ENCODE assay signal across 1 cellular context in the genomic region with DNA sequence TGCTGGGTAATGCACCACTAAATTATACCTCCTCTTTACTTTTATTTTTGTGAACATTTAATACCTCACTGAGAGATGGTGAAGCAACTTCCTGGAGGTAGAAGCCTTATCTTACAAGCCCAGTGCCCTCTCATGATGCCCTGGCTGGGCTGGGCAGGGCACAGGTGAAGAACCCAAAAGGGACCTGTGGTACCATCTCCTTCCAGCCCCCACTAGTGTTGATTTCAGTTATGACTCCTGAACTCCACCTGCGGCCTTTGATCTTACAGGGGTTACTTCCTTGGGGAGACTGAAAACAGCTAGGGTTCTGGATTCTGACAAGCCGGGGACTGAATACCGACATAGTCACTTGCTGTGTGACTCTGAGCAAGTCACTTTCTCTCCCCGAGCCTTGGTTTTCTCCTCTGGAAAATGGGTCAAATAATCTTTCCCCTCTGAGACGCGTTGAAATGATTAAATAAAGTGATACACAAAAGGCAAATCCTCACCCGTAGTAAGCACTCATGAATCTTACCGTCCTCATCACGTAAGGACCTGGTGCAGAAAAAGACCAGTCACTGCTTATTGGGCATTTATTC.
TF ChIP-seq lines count a peak whose summit lies in the region.

No MANE protein-coding gene starts in this region.

TF ChIP-seq in HepG2, 621 proteins besides CTCF, POLR2A, EP300 and RAD21 (continued from another document and continues in another):
- TF ChIP-seq, protein P1, sequence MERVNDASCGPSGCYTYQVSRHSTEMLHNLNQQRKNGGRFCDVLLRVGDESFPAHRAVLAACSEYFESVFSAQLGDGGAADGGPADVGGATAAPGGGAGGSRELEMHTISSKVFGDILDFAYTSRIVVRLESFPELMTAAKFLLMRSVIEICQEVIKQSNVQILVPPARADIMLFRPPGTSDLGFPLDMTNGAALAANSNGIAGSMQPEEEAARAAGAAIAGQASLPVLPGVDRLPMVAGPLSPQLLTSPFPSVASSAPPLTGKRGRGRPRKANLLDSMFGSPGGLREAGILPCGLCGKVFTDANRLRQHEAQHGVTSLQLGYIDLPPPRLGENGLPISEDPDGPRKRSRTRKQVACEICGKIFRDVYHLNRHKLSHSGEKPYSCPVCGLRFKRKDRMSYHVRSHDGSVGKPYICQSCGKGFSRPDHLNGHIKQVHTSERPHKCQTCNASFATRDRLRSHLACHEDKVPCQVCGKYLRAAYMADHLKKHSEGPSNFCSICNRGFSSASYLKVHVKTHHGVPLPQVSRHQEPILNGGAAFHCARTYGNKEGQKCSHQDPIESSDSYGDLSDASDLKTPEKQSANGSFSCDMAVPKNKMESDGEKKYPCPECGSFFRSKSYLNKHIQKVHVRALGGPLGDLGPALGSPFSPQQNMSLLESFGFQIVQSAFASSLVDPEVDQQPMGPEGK (CRISPR knock-in tag; IDR thresholded peaks at IDR 0.05) = peak; percentile 52
- TF ChIP-seq, protein P2, sequence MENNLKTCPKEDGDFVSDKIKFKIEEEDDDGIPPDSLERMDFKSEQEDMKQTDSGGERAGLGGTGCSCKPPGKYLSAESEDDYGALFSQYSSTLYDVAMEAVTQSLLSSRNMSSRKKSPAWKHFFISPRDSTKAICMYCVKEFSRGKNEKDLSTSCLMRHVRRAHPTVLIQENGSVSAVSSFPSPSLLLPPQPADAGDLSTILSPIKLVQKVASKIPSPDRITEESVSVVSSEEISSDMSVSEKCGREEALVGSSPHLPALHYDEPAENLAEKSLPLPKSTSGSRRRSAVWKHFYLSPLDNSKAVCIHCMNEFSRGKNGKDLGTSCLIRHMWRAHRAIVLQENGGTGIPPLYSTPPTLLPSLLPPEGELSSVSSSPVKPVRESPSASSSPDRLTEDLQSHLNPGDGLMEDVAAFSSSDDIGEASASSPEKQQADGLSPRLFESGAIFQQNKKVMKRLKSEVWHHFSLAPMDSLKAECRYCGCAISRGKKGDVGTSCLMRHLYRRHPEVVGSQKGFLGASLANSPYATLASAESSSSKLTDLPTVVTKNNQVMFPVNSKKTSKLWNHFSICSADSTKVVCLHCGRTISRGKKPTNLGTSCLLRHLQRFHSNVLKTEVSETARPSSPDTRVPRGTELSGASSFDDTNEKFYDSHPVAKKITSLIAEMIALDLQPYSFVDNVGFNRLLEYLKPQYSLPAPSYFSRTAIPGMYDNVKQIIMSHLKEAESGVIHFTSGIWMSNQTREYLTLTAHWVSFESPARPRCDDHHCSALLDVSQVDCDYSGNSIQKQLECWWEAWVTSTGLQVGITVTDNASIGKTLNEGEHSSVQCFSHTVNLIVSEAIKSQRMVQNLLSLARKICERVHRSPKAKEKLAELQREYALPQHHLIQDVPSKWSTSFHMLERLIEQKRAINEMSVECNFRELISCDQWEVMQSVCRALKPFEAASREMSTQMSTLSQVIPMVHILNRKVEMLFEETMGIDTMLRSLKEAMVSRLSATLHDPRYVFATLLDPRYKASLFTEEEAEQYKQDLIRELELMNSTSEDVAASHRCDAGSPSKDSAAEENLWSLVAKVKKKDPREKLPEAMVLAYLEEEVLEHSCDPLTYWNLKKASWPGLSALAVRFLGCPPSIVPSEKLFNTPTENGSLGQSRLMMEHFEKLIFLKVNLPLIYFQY (CRISPR knock-in tag; IDR thresholded peaks at IDR 0.05; ENCODE audit: borderline replicate concordance) = peak; percentile 42; the same call in 1 of the 2 replicates
- TF ChIP-seq, protein P3, sequence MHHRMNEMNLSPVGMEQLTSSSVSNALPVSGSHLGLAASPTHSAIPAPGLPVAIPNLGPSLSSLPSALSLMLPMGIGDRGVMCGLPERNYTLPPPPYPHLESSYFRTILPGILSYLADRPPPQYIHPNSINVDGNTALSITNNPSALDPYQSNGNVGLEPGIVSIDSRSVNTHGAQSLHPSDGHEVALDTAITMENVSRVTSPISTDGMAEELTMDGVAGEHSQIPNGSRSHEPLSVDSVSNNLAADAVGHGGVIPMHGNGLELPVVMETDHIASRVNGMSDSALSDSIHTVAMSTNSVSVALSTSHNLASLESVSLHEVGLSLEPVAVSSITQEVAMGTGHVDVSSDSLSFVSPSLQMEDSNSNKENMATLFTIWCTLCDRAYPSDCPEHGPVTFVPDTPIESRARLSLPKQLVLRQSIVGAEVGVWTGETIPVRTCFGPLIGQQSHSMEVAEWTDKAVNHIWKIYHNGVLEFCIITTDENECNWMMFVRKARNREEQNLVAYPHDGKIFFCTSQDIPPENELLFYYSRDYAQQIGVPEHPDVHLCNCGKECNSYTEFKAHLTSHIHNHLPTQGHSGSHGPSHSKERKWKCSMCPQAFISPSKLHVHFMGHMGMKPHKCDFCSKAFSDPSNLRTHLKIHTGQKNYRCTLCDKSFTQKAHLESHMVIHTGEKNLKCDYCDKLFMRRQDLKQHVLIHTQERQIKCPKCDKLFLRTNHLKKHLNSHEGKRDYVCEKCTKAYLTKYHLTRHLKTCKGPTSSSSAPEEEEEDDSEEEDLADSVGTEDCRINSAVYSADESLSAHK (CRISPR knock-in tag; IDR thresholded peaks at IDR 0.05; ENCODE audit: borderline replicate concordance) = peak; percentile 96
- TF ChIP-seq ZC3H4 (CRISPR knock-in tag; IDR thresholded peaks at IDR 0.05; ENCODE audit: borderline replicate concordance) (no peak), RCOR2 (CRISPR knock-in tag; IDR thresholded peaks at IDR 0.05) (no peak), HNF4G (IDR thresholded peaks at IDR 0.05; ENCODE audit: borderline replicate concordance, low read depth, low read length) (peak; percentile 74), HNF4G (CRISPR knock-in tag; IDR thresholded peaks at IDR 0.05; ENCODE audit: borderline replicate concordance, low read depth) (no peak), ZNF720 (CRISPR knock-in tag; IDR thresholded peaks at IDR 0.05) (0 out of 2 replicates have a peak, but pooled peaks have one; percentile 43), HMG20B (CRISPR knock-in tag; conservative IDR thresholded peaks at IDR 0.05) (0 out of 2 replicates have a peak, but pooled peaks have one; percentile 22), ZFP41 (CRISPR knock-in tag; IDR thresholded peaks at IDR 0.05; ENCODE audit: borderline replicate concordance) (no peak), ZNF225 (CRISPR knock-in tag; IDR thresholded peaks at IDR 0.05) (no peak), PITX1 (CRISPR knock-in tag; IDR thresholded peaks at IDR 0.05) (no peak), ZNF441 (CRISPR knock-in tag; IDR thresholded peaks at IDR 0.05; ENCODE audit: borderline replicate concordance) (0 out of 2 replicates have a peak, but pooled peaks have one; percentile 25), HNF4A (CRISPR knock-in tag; IDR thresholded peaks at IDR 0.05) (peak; percentile 47; the same call in 1 of the 2 replicates), KAT7 (CRISPR knock-in tag; IDR thresholded peaks at IDR 0.05; ENCODE audit: borderline replicate concordance) (no peak), FOXC1 (CRISPR knock-in tag; IDR thresholded peaks at IDR 0.05; ENCODE audit: borderline replicate concordance) (no peak), PRPF4 (IDR thresholded peaks at IDR 0.05; ENCODE audit: low read depth, low read length, poor library complexity, severe bottlenecking) (peak; percentile 7), XRCC5 (optimal IDR thresholded peaks at IDR 0.05; ENCODE audit: low read length) (peak; percentile 53), ETV5 (CRISPR knock-in tag; IDR thresholded peaks at IDR 0.05; ENCODE audit: borderline replicate concordance) (no peak), ZNF296 (CRISPR knock-in tag; conservative IDR thresholded peaks at IDR 0.05) (no peak), ZNF839 (CRISPR knock-in tag; IDR thresholded peaks at IDR 0.05; ENCODE audit: borderline replicate concordance) (no peak), NR2F1 (CRISPR knock-in tag; IDR thresholded peaks at IDR 0.05) (peak in 1 of 2 experiments; percentile 36; a peak in 1 of 4 replicates), ZNF644 (CRISPR knock-in tag; IDR thresholded peaks at IDR 0.05; ENCODE audit: low read depth) (0 out of 2 replicates have a peak, but pooled peaks have one; percentile 13), REPIN1 (CRISPR knock-in tag; IDR thresholded peaks at IDR 0.05; ENCODE audit: borderline replicate concordance, low read depth) (no peak), TCF7L2 (IDR thresholded peaks at IDR 0.05; ENCODE audit: low read depth, low read length) (no peak), KLF16 (CRISPR knock-in tag; IDR thresholded peaks at IDR 0.05) (0 out of 4 replicates have a peak, but pooled peaks of 1 of the 2 experiments have one; percentile 31), FOSL1 (CRISPR knock-in tag; IDR thresholded peaks at IDR 0.05; ENCODE audit: borderline replicate concordance) (no peak)
- TF ChIP-seq, protein P4, sequence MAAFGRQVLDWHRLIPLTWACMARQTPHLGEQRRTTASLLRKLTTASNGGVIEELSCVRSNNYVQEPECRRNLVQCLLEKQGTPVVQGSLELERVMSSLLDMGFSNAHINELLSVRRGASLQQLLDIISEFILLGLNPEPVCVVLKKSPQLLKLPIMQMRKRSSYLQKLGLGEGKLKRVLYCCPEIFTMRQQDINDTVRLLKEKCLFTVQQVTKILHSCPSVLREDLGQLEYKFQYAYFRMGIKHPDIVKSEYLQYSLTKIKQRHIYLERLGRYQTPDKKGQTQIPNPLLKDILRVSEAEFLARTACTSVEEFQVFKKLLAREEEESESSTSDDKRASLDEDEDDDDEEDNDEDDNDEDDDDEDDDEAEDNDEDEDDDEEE (CRISPR knock-in tag; IDR thresholded peaks at IDR 0.05) = no peak
- TF ChIP-seq, protein P5, sequence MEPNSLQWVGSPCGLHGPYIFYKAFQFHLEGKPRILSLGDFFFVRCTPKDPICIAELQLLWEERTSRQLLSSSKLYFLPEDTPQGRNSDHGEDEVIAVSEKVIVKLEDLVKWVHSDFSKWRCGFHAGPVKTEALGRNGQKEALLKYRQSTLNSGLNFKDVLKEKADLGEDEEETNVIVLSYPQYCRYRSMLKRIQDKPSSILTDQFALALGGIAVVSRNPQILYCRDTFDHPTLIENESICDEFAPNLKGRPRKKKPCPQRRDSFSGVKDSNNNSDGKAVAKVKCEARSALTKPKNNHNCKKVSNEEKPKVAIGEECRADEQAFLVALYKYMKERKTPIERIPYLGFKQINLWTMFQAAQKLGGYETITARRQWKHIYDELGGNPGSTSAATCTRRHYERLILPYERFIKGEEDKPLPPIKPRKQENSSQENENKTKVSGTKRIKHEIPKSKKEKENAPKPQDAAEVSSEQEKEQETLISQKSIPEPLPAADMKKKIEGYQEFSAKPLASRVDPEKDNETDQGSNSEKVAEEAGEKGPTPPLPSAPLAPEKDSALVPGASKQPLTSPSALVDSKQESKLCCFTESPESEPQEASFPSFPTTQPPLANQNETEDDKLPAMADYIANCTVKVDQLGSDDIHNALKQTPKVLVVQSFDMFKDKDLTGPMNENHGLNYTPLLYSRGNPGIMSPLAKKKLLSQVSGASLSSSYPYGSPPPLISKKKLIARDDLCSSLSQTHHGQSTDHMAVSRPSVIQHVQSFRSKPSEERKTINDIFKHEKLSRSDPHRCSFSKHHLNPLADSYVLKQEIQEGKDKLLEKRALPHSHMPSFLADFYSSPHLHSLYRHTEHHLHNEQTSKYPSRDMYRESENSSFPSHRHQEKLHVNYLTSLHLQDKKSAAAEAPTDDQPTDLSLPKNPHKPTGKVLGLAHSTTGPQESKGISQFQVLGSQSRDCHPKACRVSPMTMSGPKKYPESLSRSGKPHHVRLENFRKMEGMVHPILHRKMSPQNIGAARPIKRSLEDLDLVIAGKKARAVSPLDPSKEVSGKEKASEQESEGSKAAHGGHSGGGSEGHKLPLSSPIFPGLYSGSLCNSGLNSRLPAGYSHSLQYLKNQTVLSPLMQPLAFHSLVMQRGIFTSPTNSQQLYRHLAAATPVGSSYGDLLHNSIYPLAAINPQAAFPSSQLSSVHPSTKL (CRISPR knock-in tag; IDR thresholded peaks at IDR 0.05) = peak; percentile 10; the same call in 1 of the 2 replicates
- TF ChIP-seq, protein P6, sequence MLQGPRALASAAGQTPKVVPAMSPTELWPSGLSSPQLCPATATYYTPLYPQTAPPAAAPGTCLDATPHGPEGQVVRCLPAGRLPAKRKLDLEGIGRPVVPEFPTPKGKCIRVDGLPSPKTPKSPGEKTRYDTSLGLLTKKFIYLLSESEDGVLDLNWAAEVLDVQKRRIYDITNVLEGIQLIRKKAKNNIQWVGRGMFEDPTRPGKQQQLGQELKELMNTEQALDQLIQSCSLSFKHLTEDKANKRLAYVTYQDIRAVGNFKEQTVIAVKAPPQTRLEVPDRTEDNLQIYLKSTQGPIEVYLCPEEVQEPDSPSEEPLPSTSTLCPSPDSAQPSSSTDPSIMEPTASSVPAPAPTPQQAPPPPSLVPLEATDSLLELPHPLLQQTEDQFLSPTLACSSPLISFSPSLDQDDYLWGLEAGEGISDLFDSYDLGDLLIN (CRISPR knock-in tag; IDR thresholded peaks at IDR 0.05; ENCODE audit: borderline replicate concordance) = no peak
- TF ChIP-seq, protein P7, sequence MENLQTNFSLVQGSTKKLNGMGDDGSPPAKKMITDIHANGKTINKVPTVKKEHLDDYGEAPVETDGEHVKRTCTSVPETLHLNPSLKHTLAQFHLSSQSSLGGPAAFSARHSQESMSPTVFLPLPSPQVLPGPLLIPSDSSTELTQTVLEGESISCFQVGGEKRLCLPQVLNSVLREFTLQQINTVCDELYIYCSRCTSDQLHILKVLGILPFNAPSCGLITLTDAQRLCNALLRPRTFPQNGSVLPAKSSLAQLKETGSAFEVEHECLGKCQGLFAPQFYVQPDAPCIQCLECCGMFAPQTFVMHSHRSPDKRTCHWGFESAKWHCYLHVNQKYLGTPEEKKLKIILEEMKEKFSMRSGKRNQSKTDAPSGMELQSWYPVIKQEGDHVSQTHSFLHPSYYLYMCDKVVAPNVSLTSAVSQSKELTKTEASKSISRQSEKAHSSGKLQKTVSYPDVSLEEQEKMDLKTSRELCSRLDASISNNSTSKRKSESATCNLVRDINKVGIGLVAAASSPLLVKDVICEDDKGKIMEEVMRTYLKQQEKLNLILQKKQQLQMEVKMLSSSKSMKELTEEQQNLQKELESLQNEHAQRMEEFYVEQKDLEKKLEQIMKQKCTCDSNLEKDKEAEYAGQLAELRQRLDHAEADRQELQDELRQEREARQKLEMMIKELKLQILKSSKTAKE (CRISPR knock-in tag; IDR thresholded peaks at IDR 0.05; ENCODE audit: borderline replicate concordance) = no peak
- TF ChIP-seq, protein P8, sequence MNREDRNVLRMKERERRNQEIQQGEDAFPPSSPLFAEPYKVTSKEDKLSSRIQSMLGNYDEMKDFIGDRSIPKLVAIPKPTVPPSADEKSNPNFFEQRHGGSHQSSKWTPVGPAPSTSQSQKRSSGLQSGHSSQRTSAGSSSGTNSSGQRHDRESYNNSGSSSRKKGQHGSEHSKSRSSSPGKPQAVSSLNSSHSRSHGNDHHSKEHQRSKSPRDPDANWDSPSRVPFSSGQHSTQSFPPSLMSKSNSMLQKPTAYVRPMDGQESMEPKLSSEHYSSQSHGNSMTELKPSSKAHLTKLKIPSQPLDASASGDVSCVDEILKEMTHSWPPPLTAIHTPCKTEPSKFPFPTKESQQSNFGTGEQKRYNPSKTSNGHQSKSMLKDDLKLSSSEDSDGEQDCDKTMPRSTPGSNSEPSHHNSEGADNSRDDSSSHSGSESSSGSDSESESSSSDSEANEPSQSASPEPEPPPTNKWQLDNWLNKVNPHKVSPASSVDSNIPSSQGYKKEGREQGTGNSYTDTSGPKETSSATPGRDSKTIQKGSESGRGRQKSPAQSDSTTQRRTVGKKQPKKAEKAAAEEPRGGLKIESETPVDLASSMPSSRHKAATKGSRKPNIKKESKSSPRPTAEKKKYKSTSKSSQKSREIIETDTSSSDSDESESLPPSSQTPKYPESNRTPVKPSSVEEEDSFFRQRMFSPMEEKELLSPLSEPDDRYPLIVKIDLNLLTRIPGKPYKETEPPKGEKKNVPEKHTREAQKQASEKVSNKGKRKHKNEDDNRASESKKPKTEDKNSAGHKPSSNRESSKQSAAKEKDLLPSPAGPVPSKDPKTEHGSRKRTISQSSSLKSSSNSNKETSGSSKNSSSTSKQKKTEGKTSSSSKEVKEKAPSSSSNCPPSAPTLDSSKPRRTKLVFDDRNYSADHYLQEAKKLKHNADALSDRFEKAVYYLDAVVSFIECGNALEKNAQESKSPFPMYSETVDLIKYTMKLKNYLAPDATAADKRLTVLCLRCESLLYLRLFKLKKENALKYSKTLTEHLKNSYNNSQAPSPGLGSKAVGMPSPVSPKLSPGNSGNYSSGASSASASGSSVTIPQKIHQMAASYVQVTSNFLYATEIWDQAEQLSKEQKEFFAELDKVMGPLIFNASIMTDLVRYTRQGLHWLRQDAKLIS (CRISPR knock-in tag; IDR thresholded peaks at IDR 0.05) = no peak
